Comparison of ENCODE assay signal across 8 cellular contexts in genomic region chr3:48847053-48847585, GRCh38. TPM values are rescaled to one million over a fixed set of nuclear protein-coding genes. Genes with fewer than 3 reads are reported as not detected.
DNase-seq lines count a peak whose midpoint lies in the region; ATAC-seq and TF ChIP-seq lines count a peak whose summit lies in the region.

No MANE protein-coding gene starts in this region.

- H3K4me3 Mint-ChIP-seq in CD14-positive monocyte: peak overlapping the region; percentile 88 to 93

- no peaks in the 10 kb centered on the region for H3K27me3 ChIP-seq in muscle layer of duodenum (ENCODE audit: low read depth, low read length)

- peak overlapping the region; percentile 74 to 88 for H3K4me3 ChIP-seq in muscle layer of duodenum (ENCODE audit: low read depth in 1 of 2, low read length in 2 of 2)

- peaks cover 8 to 21% of the 10 kb centered on the region in 2 donors for H3K4me1 ChIP-seq in muscle layer of duodenum (ENCODE audit: control insufficient read depth in 1 of 2, insufficient read depth in 2 of 2, low read length in 2 of 2)

- peaks cover 7 to 10% of the 10 kb centered on the region in 2 donors for H3K36me3 Mint-ChIP-seq in CD14-positive monocyte

- H3K36me3 ChIP-seq in muscle layer of duodenum (ENCODE audit: control insufficient read depth in 1 of 2, insufficient read depth in 2 of 2, low read length in 2 of 2): peaks cover 0 to 4% of the 10 kb centered on the region in 2 donors

- no peaks in the 10 kb centered on the region for H3K9me3 ChIP-seq in muscle layer of duodenum (ENCODE audit: control insufficient read depth in 1 of 2, low read length in 2 of 2)

- H3K27ac Mint-ChIP-seq in CD14-positive monocyte: peak overlapping the region; percentile 86 to 98 (median 92)

- ATAC-seq in GM19467 (IDR thresholded peaks at IDR 0.05; ENCODE audit: unreplicated experiment): peak; percentile 37

- H3K9me3 Mint-ChIP-seq in CD14-positive monocyte: no peaks in the 10 kb centered on the region

- H3K27me3 Mint-ChIP-seq in CD14-positive monocyte (ENCODE audit: low read depth in 3 of 3): peaks cover 0 to 1% (median 0%) of the 10 kb centered on the region in 3 donors

- intact Hi-C loops in CD14-positive monocyte (cut with micrococcal nuclease): loop anchor here (5.0 to 10.0 kb wide), 2 partner anchors 35 to 78 kb away; no protein-coding TSS in a partner anchor

- no peak for TF ChIP-seq CTCF in CD14-positive monocyte (IDR thresholded peaks at IDR 0.05)

- H3K4me1 Mint-ChIP-seq in CD14-positive monocyte: peaks cover 31% of the 10 kb centered on the region

- peak; percentile 51 for DNase-seq in CD14-positive monocyte (ENCODE audit: low spot score)
- peak; percentile 58 for DNase-seq in HS-5 (ENCODE audit: low read depth)
- DNase-seq in OCI-M1 (lab: John Stamatoyannopoulos, UW): peak; percentile 74
- DNase-seq in activated T-helper 1 cell treated with anti-CD3 and anti-CD28 coated beads, Interleukin-2, amount 50 U/mL, for 16 hours (ENCODE audit: low read depth in 1 of 2, low spot score in 1 of 2): peak; percentile 15 to 16
- peak; percentile 73 for DNase-seq in fibroblast of gingiva (ENCODE audit: low read depth)
- DNase-seq in stimulated activated CD8-positive, alpha-beta memory T cell treated with anti-CD3 and anti-CD28 coated beads, Interleukin-7, amount 100 ng/mL, for 48 hours (ENCODE audit: extremely low read depth in 1 of 2, low read depth in 1 of 2): peak; percentile 19 to 23

- peak overlapping the region; percentile 72 for H3K27ac ChIP-seq in muscle layer of duodenum (ENCODE audit: low read length)

RNA-seq across cellular contexts. Expression of gene PRKAR2A, which starts 0.6 kb away (rescaled TPM):
- polyA plus RNA-seq in CD14-positive monocyte: 10 to 100 TPM; 12.3 to 13.0 TPM

RNA-seq across cellular contexts. Expression of gene SLC25A20, which starts 51.6 kb away (rescaled TPM):
- 10 to 100 TPM; 43.6 to 60.8 TPM for polyA plus RNA-seq in CD14-positive monocyte

Comparison
In these comparisons a context has a peak if more than half of its experiments do, and no peak if none do; other contexts are left out.
1. Peak in every context shown above with its lines: DNase-seq, ATAC-seq, H3K4me3 ChIP-seq and H3K27ac ChIP-seq.
2. DNase-seq: peak in every context shown above with its lines; median percentile 74 in OCI-M1; 73 in fibroblast of gingiva; 58 in HS-5; 51 in CD14-positive monocyte; 21 in stimulated activated CD8-positive, alpha-beta memory T cell treated with anti-CD3 and anti-CD28 coated beads, Interleukin-7, amount 100 ng/mL, for 48 hours; 16 in activated T-helper 1 cell treated with anti-CD3 and anti-CD28 coated beads, Interleukin-2, amount 50 U/mL, for 16 hours.